8 cellular contexts compared by ENCODE assay signal in the genomic region with DNA sequence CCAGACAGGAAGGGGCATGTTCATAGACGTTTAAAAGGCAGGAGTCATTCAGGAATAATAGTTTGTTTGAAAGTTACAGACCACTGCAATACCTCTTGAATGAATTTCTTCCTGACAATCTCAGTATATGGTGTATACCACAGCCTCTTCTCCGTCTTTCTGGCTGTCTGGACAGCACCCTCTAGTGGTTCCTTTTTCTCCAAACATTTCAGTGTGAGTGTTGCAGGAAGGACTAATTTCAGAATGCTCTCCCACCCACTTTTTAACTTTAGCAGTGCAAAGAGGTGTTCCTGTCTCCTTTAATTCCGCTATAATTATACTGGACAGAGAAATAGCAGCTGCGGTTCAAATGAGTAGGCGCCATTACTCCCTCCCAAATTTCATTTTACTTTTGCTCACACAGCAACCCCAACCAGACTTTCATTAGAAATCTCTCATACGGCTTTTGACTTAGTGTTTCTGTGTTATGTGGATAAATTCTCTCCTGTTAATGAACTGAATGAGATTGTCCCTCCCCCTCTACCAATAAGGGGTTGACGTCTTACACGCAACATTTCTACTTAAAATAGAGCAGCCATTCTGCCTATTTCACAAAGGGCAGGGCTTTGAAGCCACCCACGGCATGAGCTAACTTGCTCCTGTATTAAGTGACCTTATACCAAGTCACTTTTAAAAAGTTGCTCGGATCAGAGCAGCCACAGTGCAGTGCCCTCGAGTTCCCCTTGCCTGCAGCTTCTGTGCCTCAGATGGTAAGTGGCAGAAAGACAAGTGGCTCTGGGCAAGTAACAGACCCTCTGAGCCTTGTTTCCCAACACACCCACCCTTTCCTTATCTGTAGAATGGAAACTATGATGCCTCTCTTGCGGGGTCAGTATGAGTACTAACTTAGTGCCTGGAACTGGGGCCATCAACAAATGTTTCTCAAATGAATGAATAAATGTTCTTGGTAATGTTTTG.
A peak's percentile ranks its signal among the peaks of the same experiment; 100 is the strongest.
DNase-seq lines count a peak whose midpoint lies in the region; ATAC-seq and FAIRE-seq lines count a peak whose summit lies in the region.

No MANE protein-coding gene starts in this region.

- no peaks in the 10 kb centered on the region for H3K4me1 ChIP-seq in SJCRH30

- no peak overlapping the region for H3K4me3 ChIP-seq in SJCRH30

- DNase-seq in DMS114 treated with DMSO at 0.1 percent for 48 hours (lab: John Stamatoyannopoulos, UW; ENCODE audit: unreplicated experiment) (peak; percentile 34), KBM-7 (peak; percentile 69), SJCRH30 (peak; percentile 3 to 56), frontal cortex (ENCODE audit: low spot score in 2 of 2) (peak in 1 of 2 donors; percentile 46), retina (peak; percentile 73), HPDE6-E6E7 (ENCODE audit: extremely low spot score) (no peak)

- no peaks in the 10 kb centered on the region for H3K9me3 ChIP-seq in SJCRH30 (replicated peaks)

- no peaks in the 10 kb centered on the region for H3K36me3 ChIP-seq in SJCRH30

- FAIRE-seq in frontal cortex (lab: Jason Lieb, UNC), result peak; percentile 42

- no peaks in the 10 kb centered on the region for H3K27me3 ChIP-seq in SJCRH30

- in situ Hi-C loops in KBM-7 (cut with MboI; ENCODE audit: low pct_unique_long_range_greater_than_20kb, low sequenced_read_pairs), result no loop called here

- peak; percentile 86 for ATAC-seq in GM19395 (IDR thresholded peaks at IDR 0.05; ENCODE audit: unreplicated experiment)
- no peak for ATAC-seq in HG03571 (IDR thresholded peaks at IDR 0.05; ENCODE audit: unreplicated experiment)

- H3K27ac ChIP-seq in SJCRH30, result no peak overlapping the region
